ENCODE assay signal across 22 cellular contexts in genomic region chr18:57809190-57809589, GRCh38. TPM values are rescaled to one million over a fixed set of nuclear protein-coding genes. Genes with fewer than 3 reads are reported as not detected.
"Had no signal": no experiment of that assay in that cellular context is flagged by ENCODE, and none has a peak within 500 bp of the region (broad histone marks: within the 10 kb centered on the region; RNA-seq: fewer than 3 reads in every experiment).

No MANE protein-coding gene starts in this region.

- H3K4me3 ChIP-seq: lung, skin epidermis, transverse colon, vagina had no signal

- H3K9me3 ChIP-seq: vagina had no signal

- ATAC-seq: foreskin keratinocyte; naive thymus-derived CD8-positive, alpha-beta T cell had no signal

- H3K27me3 ChIP-seq: foreskin keratinocyte, transverse colon, vagina had no signal

- DNase-seq: activated CD4-positive, alpha-beta T cell treated with anti-CD3 and anti-CD28 coated beads for 1 hour; activated CD4-positive, alpha-beta T cell treated with anti-CD3 and anti-CD28 coated beads, Interleukin-2, amount 50 U/mL, for 4 hours; activated naive CD4-positive, alpha-beta T cell; activated naive CD8-positive, alpha-beta T cell treated with anti-CD3 and anti-CD28 coated beads, Interleukin-2, amount 10 ng/mL, durations not matched to agents 7 days and 5 days; activated T-cell treated with anti-CD3 and anti-CD28 coated beads for 4 hours; cerebellar nuclear complex; endodermal cell; erythroblast; foreskin keratinocyte; glutamatergic neuron; immature natural killer cell; naive thymus-derived CD8-positive, alpha-beta T cell; retina; stimulated activated CD4-positive, alpha-beta T cell treated with anti-CD3 and anti-CD28 coated beads, Interleukin-4, amount 100 ng/mL, for 24 hours; stimulated activated naive CD4-positive, alpha-beta T cell; substantia nigra; T-helper 1 cell; transverse colon had no signal

- H3K27ac ChIP-seq: foreskin keratinocyte, vagina had no signal

- H3K36me3 ChIP-seq: transverse colon, vagina had no signal

RNA-seq across cellular contexts. Expression of gene ATP8B1, which starts 6.1 kb away (rescaled TPM):
- total RNA-seq: mononuclear cell had no signal
- polyA plus RNA-seq: naive thymus-derived CD8-positive, alpha-beta T cell had no signal
